ENCODE assay signal across 8 cellular contexts in genomic region chrX:48475774-48476577, GRCh38. TPM values are rescaled to one million over a fixed set of nuclear protein-coding genes. Genes with fewer than 3 reads are reported as not detected.
DNase-seq lines count a peak whose midpoint lies in the region; ATAC-seq, FAIRE-seq and TF ChIP-seq lines count a peak whose summit lies in the region.

Gene FTSJ1 (plus strand): TSS chrX:48476199. CDS start chrX:48478048, 1,849 bp downstream.

- peak within 1 kb of the TSS; percentile 90 for H3K27ac Mint-ChIP-seq in dendritic cell treated with granulocyte-macrophage colony-stimulating factor and Interleukin-4, amounts not matched to agents 40 ng/mL and 50 ng/mL, for 4 days

- H3K4me3 ChIP-seq in BLaER1 treated with 17β-estradiol and CSF1 and Interleukin-3, amounts not matched to agents 10 nM and 100 nM, result peak within 1 kb of the TSS; percentile 74 to 87 (median 81)
- H3K4me3 ChIP-seq in HepG2 (replicated peaks in 1 of 3; ENCODE audit: insufficient read depth in 1 of 3, low read depth in 2 of 3, low read length in 3 of 3), result peak within 1 kb of the TSS; percentile 68 to 78 (median 77)

- CTCF ChIA-PET in HepG2 (lab: Yijun Ruan, JAX; ENCODE audit: low intra/inter-chr PET ratio, low total read pairs), result no interaction called here

- peak in 1 of 2 experiments; percentile 50; a peak in 2 of 4 replicates for TF ChIP-seq POLR2A in HepG2 (IDR thresholded peaks at IDR 0.05; ENCODE audit: insufficient read depth in 1 of 2, low read depth in 2 of 2, low read length in 2 of 2)

- 0 out of 2 replicates have a peak, but pooled peaks have one; percentile 8 for TF ChIP-seq CTCF in HepG2 (CRISPR knock-in tag; IDR thresholded peaks at IDR 0.05)

- no peak for TF ChIP-seq RAD21 in HepG2 (CRISPR knock-in tag; IDR thresholded peaks at IDR 0.05)

- peak within 1 kb of the TSS; percentile 64 to 84 (median 77) for H3K4me2 ChIP-seq in BLaER1 treated with 17β-estradiol and CSF1 and Interleukin-3, amounts not matched to agents 10 nM and 100 nM
- peak within 1 kb of the TSS; percentile 74 for H3K4me2 ChIP-seq in HepG2 (ENCODE audit: low read depth, low read length)

- no peak for TF ChIP-seq EP300 in HepG2 (IDR thresholded peaks at IDR 0.05; ENCODE audit: low read depth in 2 of 2, low read length in 2 of 2)
- no peak for TF ChIP-seq EP300 in HepG2 (CRISPR knock-in tag; IDR thresholded peaks at IDR 0.05; ENCODE audit: borderline replicate concordance)

- peak; percentile 94 for FAIRE-seq in HepG2 (lab: Jason Lieb, UNC)

- H3K9ac ChIP-seq in BLaER1 treated with 17β-estradiol and CSF1 and Interleukin-3, amounts not matched to agents 10 nM and 100 nM, result peak within 1 kb of the TSS; percentile 82 to 91 (median 86)
- peak within 1 kb of the TSS; percentile 77 for H3K9ac ChIP-seq in HepG2 (ENCODE audit: insufficient read depth, low read depth, low read length)

- H3K27ac ChIP-seq in BLaER1 treated with 17β-estradiol and CSF1 and Interleukin-3, amounts not matched to agents 10 nM and 100 nM, result peak within 1 kb of the TSS; percentile 46 to 86 (median 79); a peak in 21 of 22 replicates
- peak within 1 kb of the TSS; percentile 76 for H3K27ac ChIP-seq in HepG2 (ENCODE audit: extremely low read length, insufficient read depth, low read length)

- TSS peak; percentile 81 for BruUV-seq in HepG2 (replicated peaks; lab: Mats Ljungman, UMichigan)

- H3K36me3 ChIP-seq in BLaER1 treated with 17β-estradiol and CSF1 and Interleukin-3, amounts not matched to agents 10 nM and 100 nM, result peaks cover 2 to 32% (median 19%) of the 10 kb centered on the region in 11 experiments; a peak in 16 of 22 replicates
- peaks cover 0 to 1% of the 10 kb centered on the region in 2 experiments; a peak in 1 of 5 replicates for H3K36me3 ChIP-seq in HepG2 (replicated peaks in 1 of 2; ENCODE audit: control insufficient read depth in 1 of 2, insufficient read depth in 2 of 2, low read length in 2 of 2)

- DNase-seq in NCI-H774 (lab: John Stamatoyannopoulos, UW), result peak; percentile 57
- peak; percentile 85 to 87 for DNase-seq in activated CD4-positive, alpha-beta T cell treated with anti-CD3 and anti-CD28 coated beads, Interleukin-2, amount 50 U/mL, for 4 hours
- peak; percentile 76 for DNase-seq in HepG2 (ENCODE audit: low spot score)
- DNase-seq in stimulated activated CD4-positive, alpha-beta T cell treated with anti-CD3 and anti-CD28 coated beads, Interleukin-4, amount 100 ng/mL, for 1 hour, result peak; percentile 83

- POLR2A ChIA-PET in HepG2 (lab: Yijun Ruan, JAX), result interaction anchor here (0.6 kb wide), 1 partner anchor 99 kb away, joined by 3 read pairs; no protein-coding TSS in a partner anchor

- no peaks in the 10 kb centered on the region for H3K9me3 Mint-ChIP-seq in dendritic cell treated with granulocyte-macrophage colony-stimulating factor and Interleukin-4, amounts not matched to agents 40 ng/mL and 50 ng/mL, for 4 days

- H4K20me1 ChIP-seq in BLaER1 treated with 17β-estradiol and CSF1 and Interleukin-3, amounts not matched to agents 10 nM and 100 nM, result peaks cover 0 to 40% (median 26%) of the 10 kb centered on the region in 11 experiments; a peak in 15 of 22 replicates
- no peaks in the 10 kb centered on the region for H4K20me1 ChIP-seq in HepG2 (ENCODE audit: insufficient read depth, low read length)

- H3K4me1 Mint-ChIP-seq in dendritic cell treated with granulocyte-macrophage colony-stimulating factor and Interleukin-4, amounts not matched to agents 40 ng/mL and 50 ng/mL, for 4 days (ENCODE audit: low read depth), result peaks cover 23% of the 10 kb centered on the region

- peaks cover 43% of the 10 kb centered on the region for H3K36me3 Mint-ChIP-seq in dendritic cell treated with granulocyte-macrophage colony-stimulating factor and Interleukin-4, amounts not matched to agents 40 ng/mL and 50 ng/mL, for 4 days (ENCODE audit: low read depth)

- peak within 1 kb of the TSS; percentile 95 for H3K4me3 Mint-ChIP-seq in dendritic cell treated with granulocyte-macrophage colony-stimulating factor and Interleukin-4, amounts not matched to agents 40 ng/mL and 50 ng/mL, for 4 days

- WGBS in HepG2 (ENCODE audit: low lambda C conversion rate), result 1% methylated on average over 14 of the region's 75 CpGs

- no peaks in the 10 kb centered on the region; a peak in 1 of 22 replicates for H3K9me3 ChIP-seq in BLaER1 treated with 17β-estradiol and CSF1 and Interleukin-3, amounts not matched to agents 10 nM and 100 nM (replicated peaks in 1 of 11)
- H3K9me3 ChIP-seq in HepG2 (ENCODE audit: low read length), result no peaks in the 10 kb centered on the region

- H3K27me3 ChIP-seq in BLaER1 treated with 17β-estradiol and CSF1 and Interleukin-3, amounts not matched to agents 10 nM and 100 nM, result peaks cover 6 to 69% (median 34%) of the 10 kb centered on the region in 11 experiments; a peak in 18 of 22 replicates
- H3K27me3 ChIP-seq in HepG2 (ENCODE audit: control insufficient read depth in 1 of 2, insufficient read depth in 2 of 2, low read length in 2 of 2), result no peaks in the 10 kb centered on the region; a peak in 1 of 5 replicates

- peaks cover 19% of the 10 kb centered on the region for H3K79me2 ChIP-seq in HepG2 (ENCODE audit: insufficient read depth, low read length)

- peaks cover 24 to 35% (median 30%) of the 10 kb centered on the region in 10 experiments for H3K4me1 ChIP-seq in BLaER1 treated with 17β-estradiol and CSF1 and Interleukin-3, amounts not matched to agents 10 nM and 100 nM
- H3K4me1 ChIP-seq in HepG2 (ENCODE audit: insufficient read depth, low read length), result peaks cover 46% of the 10 kb centered on the region

- intact Hi-C loops in dendritic cell treated with granulocyte-macrophage colony-stimulating factor and Interleukin-4, amounts not matched to agents 40 ng/mL and 50 ng/mL, for 4 days (cut with micrococcal nuclease), result loop anchor here (1.0 kb wide), 1 partner anchor 63 kb away; the partner anchor contains the start of gene TBC1D25
- intact Hi-C loops in HepG2 (cut with micrococcal nuclease; ENCODE audit: unreplicated experiment), result loop anchor here (10.0 kb wide), 1 partner anchor 59 kb away; the partner anchor contains the start of gene TBC1D25

- peak within 1 kb of the TSS; percentile 28 for H2AFZ ChIP-seq in HepG2 (ENCODE audit: low read length)

- in situ Hi-C loops in HepG2 (cut with HindIII; ENCODE audit: extremely low pct_ligation_motif_present, low pct_unique_long_range_greater_than_20kb), result no loop called here

- no peaks in the 10 kb centered on the region for H3K27me3 Mint-ChIP-seq in dendritic cell treated with granulocyte-macrophage colony-stimulating factor and Interleukin-4, amounts not matched to agents 40 ng/mL and 50 ng/mL, for 4 days

- ATAC-seq in GM19351 (IDR thresholded peaks at IDR 0.05; ENCODE audit: unreplicated experiment), result peak; percentile 92
- ATAC-seq in HG03521 (IDR thresholded peaks at IDR 0.05; ENCODE audit: unreplicated experiment), result peak; percentile 94
- peak; percentile 85 for ATAC-seq in HepG2

TF ChIP-seq in HepG2, 621 proteins besides CTCF, POLR2A, EP300 and RAD21 (continues in another document):
- no peak for TF ChIP-seq ZNF746 (CRISPR knock-in tag; IDR thresholded peaks at IDR 0.05)
- TF ChIP-seq KDM4B (CRISPR knock-in tag; IDR thresholded peaks at IDR 0.05), result 0 out of 2 replicates have a peak, but pooled peaks have one; percentile 10
- peak; percentile 91 for TF ChIP-seq ONECUT2 (CRISPR knock-in tag; IDR thresholded peaks at IDR 0.05)
- no peak for TF ChIP-seq SOX6 (IDR thresholded peaks at IDR 0.05)
- peak; percentile 77 for TF ChIP-seq SOX6 (CRISPR knock-in tag; IDR thresholded peaks at IDR 0.05)
- no peak for TF ChIP-seq MYNN (CRISPR knock-in tag; IDR thresholded peaks at IDR 0.05; ENCODE audit: low read depth)
- peak; percentile 87; the same call in 1 of the 2 replicates for TF ChIP-seq MYC (CRISPR knock-in tag; IDR thresholded peaks at IDR 0.05; ENCODE audit: borderline replicate concordance)
- TF ChIP-seq, protein P1, sequence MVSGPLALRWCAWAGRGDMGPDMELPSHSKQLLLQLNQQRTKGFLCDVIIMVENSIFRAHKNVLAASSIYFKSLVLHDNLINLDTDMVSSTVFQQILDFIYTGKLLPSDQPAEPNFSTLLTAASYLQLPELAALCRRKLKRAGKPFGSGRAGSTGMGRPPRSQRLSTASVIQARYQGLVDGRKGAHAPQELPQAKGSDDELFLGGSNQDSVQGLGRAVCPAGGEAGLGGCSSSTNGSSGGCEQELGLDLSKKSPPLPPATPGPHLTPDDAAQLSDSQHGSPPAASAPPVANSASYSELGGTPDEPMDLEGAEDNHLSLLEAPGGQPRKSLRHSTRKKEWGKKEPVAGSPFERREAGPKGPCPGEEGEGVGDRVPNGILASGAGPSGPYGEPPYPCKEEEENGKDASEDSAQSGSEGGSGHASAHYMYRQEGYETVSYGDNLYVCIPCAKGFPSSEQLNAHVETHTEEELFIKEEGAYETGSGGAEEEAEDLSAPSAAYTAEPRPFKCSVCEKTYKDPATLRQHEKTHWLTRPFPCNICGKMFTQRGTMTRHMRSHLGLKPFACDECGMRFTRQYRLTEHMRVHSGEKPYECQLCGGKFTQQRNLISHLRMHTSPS (CRISPR knock-in tag; IDR thresholded peaks at IDR 0.05; ENCODE audit: low read depth), result peak; percentile 34; the same call in 1 of the 2 replicates

RNA-seq across cellular contexts. Expression of gene FTSJ1, which starts in this region (rescaled TPM):
- total RNA-seq in HepG2 (2016; rRNA removed; fragmentation: Illumina TruSeq; extraction: Trizol), result 37.9 and 40.1 TPM in 2 replicates
- 14.5 and 21.0 TPM in 2 replicates for total RNA-seq in HepG2 (2016; cell fraction: cytosol; rRNA removed; fragmentation: Illumina TruSeq; extraction: Trizol; ENCODE audit: low read depth)
- 38.2 and 38.5 TPM in 2 replicates for total RNA-seq in HepG2 (2016; cell fraction: insoluble cytoplasmic fraction; rRNA removed; fragmentation: Illumina TruSeq; extraction: Trizol)
- total RNA-seq in HepG2 (2016; cell fraction: membrane; rRNA removed; fragmentation: Illumina TruSeq; extraction: Trizol), result 28.7 and 33.6 TPM in 2 replicates
- 21.1 and 25.4 TPM in 2 replicates for total RNA-seq in HepG2 (2016; cell fraction: nucleus; rRNA removed; fragmentation: Illumina TruSeq; extraction: Trizol)
- polyA plus RNA-seq in HepG2 (2011; rRNA removed), result 29.2 and 30.3 TPM in 2 replicates
- polyA plus RNA-seq in HepG2 (2011; cell fraction: cytosol; rRNA removed), result 21.3 and 28.2 TPM in 2 replicates
- 49.1 and 64.2 TPM in 2 replicates for polyA plus RNA-seq in HepG2 (2011; cell fraction: nucleus; rRNA removed)
- polyA plus RNA-seq in HepG2 (2012), result 19.2 and 29.3 TPM in 2 replicates
- polyA plus RNA-seq in HepG2 (2016; cell fraction: cytosol; fragmentation: Illumina TruSeq; extraction: Trizol; ENCODE audit: low read depth), result 16.8 and 24.9 TPM in 2 replicates
- 45.2 and 50.6 TPM in 2 replicates for polyA plus RNA-seq in HepG2 (2016; cell fraction: insoluble cytoplasmic fraction; fragmentation: Illumina TruSeq; extraction: Trizol; ENCODE audit: low read depth)
- polyA plus RNA-seq in HepG2 (2016; cell fraction: membrane; fragmentation: Illumina TruSeq; extraction: Trizol; ENCODE audit: low read depth), result 26.8 and 36.1 TPM in 2 replicates
- 56.7 and 58.6 TPM in 2 replicates for polyA plus RNA-seq in HepG2 (2016; cell fraction: nucleus; fragmentation: Illumina TruSeq; extraction: Trizol; ENCODE audit: insufficient read depth, low read depth)
- polyA minus RNA-seq in HepG2 (2011; rRNA and poly(A)+ RNA removed; ENCODE audit: low replicate concordance), result 31.0 and 108 TPM in 2 replicates
- polyA minus RNA-seq in HepG2 (2011; cell fraction: cytosol; rRNA and poly(A)+ RNA removed), result 9.3 and 14.7 TPM in 2 replicates
- polyA minus RNA-seq in HepG2 (2011; cell fraction: nucleus; rRNA and poly(A)+ RNA removed), result 14.7 and 15.6 TPM in 2 replicates

Comparison
In these comparisons a context has a peak if more than half of its experiments do, and no peak if none do; other contexts are left out.
1. Peak in every context shown above with its lines: DNase-seq, ATAC-seq, H3K4me3 ChIP-seq and H3K27ac ChIP-seq.